ENCODE assay signal across 16 cellular contexts in the genomic region with DNA sequence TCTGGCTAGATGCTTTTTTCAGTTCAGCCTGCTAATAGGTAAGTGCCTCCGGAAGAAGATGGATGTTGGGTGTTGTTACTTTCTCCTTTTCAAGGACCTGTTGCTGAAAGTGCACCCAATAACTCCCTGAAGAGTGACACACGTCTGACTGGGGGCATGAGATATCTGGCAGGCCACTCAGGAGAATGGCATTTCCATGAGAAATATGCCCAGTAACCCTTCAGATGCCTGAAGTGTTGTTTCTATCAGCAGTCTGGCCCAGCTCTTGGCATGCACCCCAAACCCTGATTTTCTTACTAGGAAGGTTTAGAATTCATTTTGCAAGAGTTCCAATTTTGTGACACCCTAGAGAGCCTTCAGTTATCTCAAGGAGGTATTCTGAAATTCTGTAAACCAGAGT.
DNase-seq lines count a peak whose midpoint lies in the region; ATAC-seq, FAIRE-seq and TF ChIP-seq lines count a peak whose summit lies in the region.
"Had no signal": no experiment of that assay in that cellular context is flagged by ENCODE, and none has a peak within 500 bp of the region (broad histone marks: within the 10 kb centered on the region; RNA-seq: fewer than 3 reads in every experiment).

No MANE protein-coding gene starts in this region.

- H3K79me2 ChIP-seq in osteoblast (ENCODE audit: insufficient read depth, low read length): peaks cover 79% of the 10 kb centered on the region

- 82 to 87% methylated on average over 2 of the region's 2 CpGs for WGBS in ectodermal cell, 2 experiments
- WGBS in tibial nerve, 2 donors: 52 to 55% methylated on average over 2 of the region's 2 CpGs

- no peak for FAIRE-seq in D721Med (lab: Jason Lieb, UNC)
- FAIRE-seq: GM19239, H1 had no signal

- H3K4me3 ChIP-seq in ectodermal cell (ENCODE audit: insufficient read depth, low read depth, low read length) (no peak overlapping the region), osteoblast (ENCODE audit: insufficient read depth, low read length) (peak overlapping the region; percentile 5), tibial nerve (no peak overlapping the region)

- TF ChIP-seq POLR2A in tibial nerve (IDR thresholded peaks at IDR 0.05): no peak

- H3K4me1 ChIP-seq in ectodermal cell (ENCODE audit: control insufficient read depth, insufficient read depth, low read length) (peaks cover 8% of the 10 kb centered on the region), osteoblast (ENCODE audit: insufficient read depth, low read length) (peaks cover 57% of the 10 kb centered on the region), tibial nerve (peaks cover 0 to 72% (median 21%) of the 10 kb centered on the region in 4 donors)

- no peak for TF ChIP-seq CTCF in osteoblast (IDR thresholded peaks at IDR 0.05; ENCODE audit: extremely low read depth, low read depth, low read length)
- no peak for TF ChIP-seq CTCF in D721Med (IDR thresholded peaks at IDR 0.05; ENCODE audit: insufficient read depth, missing control alignments)
- TF ChIP-seq CTCF in tibial nerve (IDR thresholded peaks at IDR 0.05): no peak

- H3K36me3 ChIP-seq in ectodermal cell (ENCODE audit: control insufficient read depth, insufficient read depth, low read length): peaks cover 1% of the 10 kb centered on the region
- H3K36me3 ChIP-seq in osteoblast (ENCODE audit: insufficient read depth, low read length): peaks cover under 1% of the 10 kb centered on the region
- peaks cover 0 to 2% (median 0%) of the 10 kb centered on the region in 3 donors for H3K36me3 ChIP-seq in tibial nerve

- no peak overlapping the region for H2AFZ ChIP-seq in osteoblast (ENCODE audit: low read length)

- ATAC-seq in GM18520 (IDR thresholded peaks at IDR 0.05; ENCODE audit: unreplicated experiment): no peak
- ATAC-seq: stimulated activated naive B cell treated with anti-CD40 and anti-IgM and Interleukin-4, amounts not matched to agents 10 μg/mL and 1 μg/mL and 100 μg/mL, for 72 hours had no signal

- H3K27me3 ChIP-seq in ectodermal cell (ENCODE audit: control insufficient read depth, insufficient read depth, low read length, poor library complexity, severe bottlenecking) (no peaks in the 10 kb centered on the region), osteoblast (ENCODE audit: insufficient read depth, low read length) (no peaks in the 10 kb centered on the region), tibial nerve (no peaks in the 10 kb centered on the region)
- H3K27me3 ChIP-seq: neutrophil had no signal

- no peak for TF ChIP-seq EP300 in tibial nerve (IDR thresholded peaks at IDR 0.05)

- DNase-seq in GM03348 (ENCODE audit: low spot score) (peak; percentile 32), RPMI7951 (ENCODE audit: low read depth) (peak; percentile 70), osteoblast (ENCODE audit: insufficient read length, low spot score, missing footprints) (peak; percentile 85), D721Med (ENCODE audit: insufficient read length, low spot score) (no peak), tibial nerve (ENCODE audit: low spot score in 2 of 2) (no peak), NCI-H774 (lab: John Stamatoyannopoulos, UW) (no peak)
- DNase-seq: activated T-cell treated with anti-CD3 and anti-CD28 coated beads for 4 hours; anterior cingulate cortex; RPMI8226; stimulated activated naive B cell treated with anti-CD40 and anti-IgM and Interleukin-4, amounts not matched to agents 10 μg/mL and 1 μg/mL and 100 μg/mL, for 72 hours had no signal

- peak overlapping the region; percentile 62 for H3K4me2 ChIP-seq in osteoblast (ENCODE audit: insufficient read depth, low read length)
- H3K4me2 ChIP-seq: KMS-11 had no signal

- H3K9me3 ChIP-seq in ectodermal cell (ENCODE audit: control insufficient read depth, low read length) (no peaks in the 10 kb centered on the region), osteoblast (ENCODE audit: low read depth, low read length) (no peaks in the 10 kb centered on the region), tibial nerve (no peaks in the 10 kb centered on the region)
- H3K9me3 ChIP-seq: neutrophil had no signal

- peaks cover 1% of the 10 kb centered on the region for H4K20me1 ChIP-seq in osteoblast (ENCODE audit: insufficient read depth, low read length)

- H3K27ac ChIP-seq in ectodermal cell (ENCODE audit: insufficient read depth, low read depth, low read length, poor library complexity, severe bottlenecking) (peak overlapping the region; percentile 33), osteoblast (ENCODE audit: low read depth, low read length) (peak overlapping the region; percentile 92), tibial nerve (no peak overlapping the region)
- H3K27ac ChIP-seq: KMS-11, neutrophil had no signal

Comparison
In these comparisons a context has a peak if more than half of its experiments do, and no peak if none do; other contexts are left out.
1. DNase-seq: peak in GM03348 (single experiment), RPMI7951 (single experiment) and osteoblast (single experiment); none in D721Med (single experiment), tibial nerve (0 of 2) and NCI-H774 (single experiment).
2. H3K27ac ChIP-seq: peak in ectodermal cell (single experiment) and osteoblast (single experiment); none in tibial nerve (0 of 4).